Comparison of ENCODE assay signal across 23 cellular contexts in genomic region chr2:168256448-168256847, GRCh38. TPM values are rescaled to one million over a fixed set of nuclear protein-coding genes. Genes with fewer than 3 reads are reported as not detected.
DNase-seq lines count a peak whose midpoint lies in the region; ATAC-seq and FAIRE-seq lines count a peak whose summit lies in the region.
"Had no signal": no experiment of that assay in that cellular context is flagged by ENCODE, and none has a peak within 500 bp of the region (broad histone marks: within the 10 kb centered on the region; RNA-seq: fewer than 3 reads in every experiment).

No MANE protein-coding gene starts in this region.

- peak; percentile 99 for ATAC-seq in left lobe of liver
- no peak for ATAC-seq in GM18861 (IDR thresholded peaks at IDR 0.05; ENCODE audit: unreplicated experiment)
- ATAC-seq: activated CD8-positive, alpha-beta T cell treated with anti-CD3 and anti-CD28 coated beads for 36 hours; T-cell had no signal

- H3K4me1 ChIP-seq in small intestine (ENCODE audit: control insufficient read depth in 2 of 2, insufficient read depth in 1 of 2, low read depth in 1 of 2, low read length in 1 of 2), result peaks cover 0 to 2% of the 10 kb centered on the region in 2 donors
- H3K4me1 ChIP-seq: tibial nerve had no signal

- H3K36me3 ChIP-seq in small intestine (ENCODE audit: control insufficient read depth in 2 of 2, insufficient read depth in 2 of 2, low read length in 2 of 2), result no peaks in the 10 kb centered on the region
- H3K36me3 ChIP-seq: Peyer's patch, SJSA1, tibial nerve had no signal

- no peak overlapping the region for H3K4me3 ChIP-seq in small intestine (ENCODE audit: low read depth in 1 of 2, low read length in 2 of 2)
- H3K4me3 ChIP-seq: Peyer's patch, SJSA1, tibial nerve had no signal

- no peaks in the 10 kb centered on the region for H3K9me3 ChIP-seq in small intestine (ENCODE audit: control insufficient read depth, low read depth)
- H3K9me3 ChIP-seq: Peyer's patch, SJSA1 had no signal

- H3K27me3 ChIP-seq in small intestine (ENCODE audit: control insufficient read depth in 2 of 2, insufficient read depth in 2 of 2, low read length in 2 of 2), result no peaks in the 10 kb centered on the region
- H3K27me3 ChIP-seq: Peyer's patch, SJSA1, tibial nerve had no signal

- DNase-seq in NCI-H146 (lab: John Stamatoyannopoulos, UW) (peak; percentile 46), NCI-H69 (lab: John Stamatoyannopoulos, UW) (peak; percentile 80), left lobe of liver (ENCODE audit: low spot score) (no peak), small intestine (peak; percentile 90), NCI-H1105 treated with DMSO at 0.1 percent for 48 hours (lab: John Stamatoyannopoulos, UW) (no peak), GF-D8 (lab: John Stamatoyannopoulos, UW) (no peak), pons (ENCODE audit: low spot score) (no peak)
- DNase-seq: activated CD4-positive, alpha-beta T cell treated with anti-CD3 and anti-CD28 coated beads for 1 hour; activated CD8-positive, alpha-beta T cell treated with anti-CD3 and anti-CD28 coated beads for 36 hours; activated gamma-delta T cell treated with Interleukin-2 at 50 U/mL for 16 hours; activated T-cell treated with anti-CD3 and anti-CD28 coated beads for 4 hours; CD4-positive, alpha-beta memory T cell; DMS 273 treated with DMSO at 0.1 percent for 48 hours; effector CD8-positive, alpha-beta T cell; foreskin melanocyte; GDM1; NCI-H187; T-cell had no signal

- WGBS in small intestine, 3 donors, result 14 to 39% (median 22%) methylated on average over 2 of the region's 2 CpGs

- FAIRE-seq in small intestine (lab: Jason Lieb, UNC), result no peak
- FAIRE-seq: GM18507 had no signal

- peak overlapping the region in 1 of 2 donors; percentile 66 for H3K27ac ChIP-seq in small intestine (ENCODE audit: low read depth in 1 of 2, low read length in 1 of 2)
- H3K27ac ChIP-seq: SJSA1, tibial nerve had no signal

RNA-seq across cellular contexts. Expression of gene STK39, which starts 9.1 kb away (rescaled TPM):
- 0.50 TPM for total RNA-seq in left lobe of liver
- polyA plus RNA-seq in small intestine, result 10 to 100 TPM; 41.0 to 68.7 (median 41.6) TPM

Comparison
In these comparisons a context has a peak if more than half of its experiments do, and no peak if none do; other contexts are left out.
1. DNase-seq: peak in NCI-H146 (single experiment), NCI-H69 (single experiment) and small intestine (single experiment); none in left lobe of liver (single experiment), NCI-H1105 treated with DMSO at 0.1 percent for 48 hours (single experiment), GF-D8 (single experiment) and pons (single experiment).